Comparison of ENCODE assay signal across 20 cellular contexts in the genomic region with DNA sequence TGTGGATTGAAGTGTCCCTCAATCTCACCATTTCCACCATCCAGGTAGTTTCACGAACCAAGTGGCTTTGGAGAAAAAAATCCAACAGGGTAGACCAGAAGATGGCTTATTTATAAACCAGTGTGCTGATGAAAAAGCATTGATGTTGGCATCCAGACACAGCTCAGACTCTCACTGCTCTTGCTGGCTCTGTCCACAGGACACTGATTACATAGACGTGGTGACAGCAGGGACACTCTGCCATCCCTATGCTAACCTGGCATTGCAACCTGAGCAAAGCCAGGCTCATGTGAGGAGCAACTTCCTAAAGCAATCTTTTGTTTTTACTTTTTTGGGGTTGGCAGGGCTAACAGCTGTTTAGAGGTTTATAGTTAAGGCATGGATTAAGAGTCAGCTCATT.
"Had no signal": no experiment of that assay in that cellular context is flagged by ENCODE, and none has a peak within 500 bp of the region (broad histone marks: within the 10 kb centered on the region; RNA-seq: fewer than 3 reads in every experiment).

No MANE protein-coding gene starts in this region.

- H3K4me3 ChIP-seq: esophagus muscularis mucosa, gastrocnemius medialis, ovary, spleen, tibial artery, upper lobe of left lung, vagina had no signal

- H3K9me3 ChIP-seq: esophagus muscularis mucosa, gastrocnemius medialis, ovary, spleen, tibial artery, upper lobe of left lung, vagina had no signal

- FAIRE-seq: keratinocyte had no signal

- H3K36me3 ChIP-seq: esophagus muscularis mucosa, gastrocnemius medialis, ovary, spleen, tibial artery, upper lobe of left lung, vagina had no signal

- H3K27ac ChIP-seq: epithelial cell of prostate, esophagus muscularis mucosa, gastrocnemius medialis, ovary, spleen, tibial artery, upper lobe of left lung, vagina had no signal

- H3K4me1 ChIP-seq: gastrocnemius medialis, spleen, tibial artery, upper lobe of left lung, vagina had no signal

- ATAC-seq: gastrocnemius medialis; natural killer cell; sciatic nerve; stimulated activated memory B cell treated with anti-CD40 and anti-IgM and Interleukin-4, amounts not matched to agents 10 μg/mL and 1 μg/mL and 100 μg/mL, for 72 hours had no signal

- H3K27me3 ChIP-seq: esophagus muscularis mucosa, gastrocnemius medialis, ovary, spleen, tibial artery, upper lobe of left lung, vagina had no signal

- DNase-seq: cortex of kidney; effector memory CD4-positive, alpha-beta T cell; gastrocnemius medialis; immature natural killer cell; mammary epithelial cell; natural killer cell; nucleus accumbens; ovary; spleen; stimulated activated CD4-positive, alpha-beta T cell treated with anti-CD3 and anti-CD28 coated beads, Interleukin-15, amount 100 ng/mL, for 24 hours; stimulated activated CD4-positive, alpha-beta T cell treated with anti-CD3 and anti-CD28 coated beads, Interleukin-1b, Interleukin-23, amount 100 ng/mL, for 48 hours; stimulated activated CD4-positive, alpha-beta T cell treated with anti-CD3 and anti-CD28 coated beads, Interleukin-4, amount 100 ng/mL, for 24 hours; tibial artery; upper lobe of left lung had no signal
